In the genomic region with DNA sequence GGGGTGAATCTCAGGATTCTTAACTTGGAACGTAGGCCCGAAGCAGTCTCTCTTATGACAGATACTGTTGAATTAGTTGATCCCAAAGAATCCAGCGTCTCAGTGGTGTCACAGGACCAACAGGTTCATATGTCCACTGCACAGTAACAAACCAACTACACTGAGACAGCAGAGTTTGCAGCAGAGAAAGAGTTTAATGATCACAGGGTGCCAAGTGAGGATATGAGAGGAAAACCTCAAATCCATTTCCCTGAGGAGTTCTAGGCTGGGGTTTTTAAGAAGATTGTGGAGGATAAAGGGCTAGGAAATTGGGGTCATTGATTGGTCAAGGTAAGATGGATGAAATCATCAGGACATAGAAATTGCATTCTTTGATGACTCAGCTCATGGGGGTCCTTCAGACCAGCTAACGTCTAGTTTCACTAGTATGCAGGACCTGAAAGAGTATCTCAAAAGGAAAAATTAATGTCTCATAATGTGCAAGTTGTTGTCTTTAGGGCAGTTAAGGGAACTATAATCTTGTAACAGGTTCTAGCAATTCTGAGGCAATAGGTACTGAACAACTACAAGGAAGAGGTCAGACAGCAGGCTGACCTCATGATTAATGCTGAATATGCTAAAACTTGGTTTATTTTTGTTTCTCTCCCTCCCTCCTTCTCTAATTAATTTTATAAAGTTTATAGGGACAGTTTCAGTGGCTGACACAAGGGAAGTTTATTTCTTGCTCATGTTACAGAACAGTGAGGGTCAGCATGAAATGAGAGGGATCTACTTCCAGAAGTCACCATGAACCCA, we compare ENCODE assay signal across 24 cellular contexts.
"Had no signal": no experiment of that assay in that cellular context is flagged by ENCODE, and none has a peak within 500 bp of the region (broad histone marks: within the 10 kb centered on the region; RNA-seq: fewer than 3 reads in every experiment).

No MANE protein-coding gene starts in this region.

- H3K4me2 ChIP-seq: hepatocyte, smooth muscle cell had no signal

- H3K36me3 Mint-ChIP-seq: memory B cell, natural killer cell had no signal

- H2AFZ ChIP-seq: hepatocyte had no signal

- ATAC-seq: foreskin keratinocyte; gastroesophageal sphincter; heart left ventricle; left lobe of liver; natural killer cell; stimulated activated naive CD8-positive, alpha-beta T cell treated with anti-CD3 and anti-CD28 coated beads, Interleukin-15, amount 100 ng/mL, for 72 hours had no signal

- H3K27me3 ChIP-seq: foreskin keratinocyte, heart left ventricle, hepatocyte, ovary, suprapubic skin, vagina had no signal

- H3K27ac Mint-ChIP-seq: memory B cell; natural killer cell; stimulated activated naive CD8-positive, alpha-beta T cell treated with anti-CD3 and anti-CD28 coated beads, Interleukin-15, amount 100 ng/mL, for 72 hours had no signal

- H3K79me2 ChIP-seq: hepatocyte had no signal

- H3K4me1 ChIP-seq: esophagus muscularis mucosa, foreskin keratinocyte, gastroesophageal sphincter, suprapubic skin, vagina had no signal

- H3K27ac ChIP-seq: coronary artery, esophagus muscularis mucosa, foreskin keratinocyte, gastroesophageal sphincter, heart left ventricle, hepatocyte, ovary, suprapubic skin, vagina had no signal

- H3K4me3 ChIP-seq: coronary artery, esophagus muscularis mucosa, gastroesophageal sphincter, heart left ventricle, hepatocyte, ovary, smooth muscle cell, suprapubic skin, vagina had no signal

- H3K4me1 Mint-ChIP-seq: memory B cell; natural killer cell; stimulated activated naive CD8-positive, alpha-beta T cell treated with anti-CD3 and anti-CD28 coated beads, Interleukin-15, amount 100 ng/mL, for 72 hours had no signal

- H3K9me3 ChIP-seq: ovary, suprapubic skin, vagina had no signal

- FAIRE-seq: endothelial cell of umbilical vein, kidney had no signal

- H3K36me3 ChIP-seq: esophagus muscularis mucosa, gastroesophageal sphincter, heart left ventricle, ovary, suprapubic skin, vagina had no signal

- H3K4me3 Mint-ChIP-seq: memory B cell; natural killer cell; stimulated activated naive CD8-positive, alpha-beta T cell treated with anti-CD3 and anti-CD28 coated beads, Interleukin-15, amount 100 ng/mL, for 72 hours had no signal

- DNase-seq: dermis blood vessel endothelial cell; effector memory CD4-positive, alpha-beta T cell; foreskin keratinocyte; heart left ventricle; kidney; natural killer cell; occipital lobe; ovary; stimulated activated CD4-positive, alpha-beta T cell treated with anti-CD3 and anti-CD28 coated beads, Interleukin-12 subunit alpha, Interleukin-12 subunit beta, amount 100 ng/mL, for 4 hours; stimulated activated CD4-positive, alpha-beta T cell treated with anti-CD3 and anti-CD28 coated beads, Interleukin-1b, Interleukin-23, amount 100 ng/mL, for 48 hours; stimulated activated CD4-positive, alpha-beta T cell treated with anti-CD3 and anti-CD28 coated beads, Interleukin-4, amount 100 ng/mL, for 1 hour; stimulated activated CD8-positive, alpha-beta memory T cell treated with anti-CD3 and anti-CD28 coated beads, Interleukin-4, amount 100 ng/mL, for 48 hours; stimulated activated naive CD4-positive, alpha-beta T cell; stimulated activated naive CD8-positive, alpha-beta T cell treated with anti-CD3 and anti-CD28 coated beads, Interleukin-15, amount 100 ng/mL, for 72 hours had no signal
